In the genomic region with DNA sequence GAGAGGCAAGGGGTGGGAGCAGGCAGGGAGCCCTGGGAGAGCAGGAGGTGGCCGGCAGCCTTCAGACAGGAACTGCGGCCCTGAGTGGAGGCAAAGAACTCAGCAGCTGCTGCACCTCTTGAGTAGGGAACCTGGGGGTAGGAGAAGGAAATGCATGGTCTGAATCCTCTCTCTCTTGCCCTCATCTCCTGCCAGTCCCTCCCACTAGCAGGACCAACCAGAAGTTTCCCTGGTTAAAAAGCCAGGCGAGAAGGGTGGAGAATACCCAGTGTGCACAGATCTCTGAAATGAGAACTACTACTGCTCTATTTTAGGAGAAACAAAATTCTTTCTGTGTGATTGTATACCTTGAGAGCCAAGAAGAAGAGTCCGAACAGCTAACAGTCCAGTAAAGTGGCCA, we compare ENCODE assay signal across 8 cellular contexts. TPM values are rescaled to one million over a fixed set of nuclear protein-coding genes. Genes with fewer than 3 reads are reported as not detected.
A peak's percentile ranks its signal among the peaks of the same experiment; 100 is the strongest.
DNase-seq lines count a peak whose midpoint lies in the region; ATAC-seq and TF ChIP-seq lines count a peak whose summit lies in the region.

No MANE protein-coding gene starts in this region.

- H3K36me3 ChIP-seq in BLaER1 (peaks cover 25% of the 10 kb centered on the region), SJCRH30 (peaks cover 3% of the 10 kb centered on the region; the same call in 1 of the 2 replicates), neutrophil (peaks cover 8% of the 10 kb centered on the region)

- peaks cover 57% of the 10 kb centered on the region for H3K4me1 ChIP-seq in BLaER1
- peaks cover 20% of the 10 kb centered on the region for H3K4me1 ChIP-seq in SJCRH30
- peaks cover 49% of the 10 kb centered on the region in 2 experiments for H3K4me1 ChIP-seq in neutrophil (ENCODE audit: control insufficient read depth in 1 of 2, insufficient read depth in 1 of 2, low read depth in 1 of 2, low read length in 1 of 2)

- H3K9me3 ChIP-seq in BLaER1 (no peaks in the 10 kb centered on the region), SJCRH30 (replicated peaks) (no peaks in the 10 kb centered on the region), neutrophil (no peaks in the 10 kb centered on the region)

- TF ChIP-seq CTCF in neutrophil (IDR thresholded peaks at IDR 0.05): no peak

- DNase-seq in SJCRH30 (peak; percentile 30 to 48), fibroblast of peridontal ligament (ENCODE audit: extremely low read depth) (peak; percentile 73)
- no peak for DNase-seq in activated CD8-positive, alpha-beta memory T cell treated with anti-CD3 and anti-CD28 coated beads for 24 hours

- H3K27ac ChIP-seq in BLaER1: peak overlapping the region; percentile 55
- H3K27ac ChIP-seq in SJCRH30: peak overlapping the region; percentile 6; the same call in 1 of the 2 replicates
- H3K27ac ChIP-seq in neutrophil: peak overlapping the region; percentile 90

- H3K4me3 ChIP-seq in BLaER1 (no peak overlapping the region), SJCRH30 (no peak overlapping the region), neutrophil (ENCODE audit: low read depth in 1 of 2, low read length in 1 of 2) (no peak overlapping the region)

- ATAC-seq in GM19328 (IDR thresholded peaks at IDR 0.05; ENCODE audit: unreplicated experiment) (no peak), HG03442 (IDR thresholded peaks at IDR 0.05; ENCODE audit: unreplicated experiment) (no peak), HG03520 (IDR thresholded peaks at IDR 0.05; ENCODE audit: unreplicated experiment) (no peak)

- H3K4me2 ChIP-seq in BLaER1: peak overlapping the region; percentile 85

- H3K27me3 ChIP-seq in BLaER1 (no peaks in the 10 kb centered on the region), SJCRH30 (no peaks in the 10 kb centered on the region), neutrophil (no peaks in the 10 kb centered on the region)

- H4K20me1 ChIP-seq in BLaER1: peaks cover 11% of the 10 kb centered on the region; the same call in 1 of the 2 replicates

- H3K9ac ChIP-seq in BLaER1: peak overlapping the region; percentile 53; the same call in 1 of the 2 replicates

RNA-seq across cellular contexts. Expression of a gene that starts 25.4 kb away (rescaled TPM):
- total RNA-seq in SJCRH30 (2014; rRNA removed; shearing (Covaris generic)): 68.3 and 74.8 TPM in 2 replicates

RNA-seq across cellular contexts. Expression of a gene that starts 39.9 kb away (rescaled TPM):
- total RNA-seq in SJCRH30 (2014; rRNA removed; shearing (Covaris generic)): 2.3 and 3.0 TPM in 2 replicates

RNA-seq across cellular contexts. Expression of a gene that starts 51.1 kb away (rescaled TPM):
- 2.3 TPM in 2 replicates for total RNA-seq in SJCRH30 (2014; rRNA removed; shearing (Covaris generic))

Comparison
In these comparisons a context has a peak if more than half of its experiments do, and no peak if none do; other contexts are left out.
1. H3K27ac ChIP-seq: peak in every context shown above with its lines; median percentile 90 in neutrophil; 55 in BLaER1; 6 in SJCRH30.